11 cellular contexts compared by ENCODE assay signal in genomic region chr14:91375748-91376452, GRCh38. TPM values are rescaled to one million over a fixed set of nuclear protein-coding genes. Genes with fewer than 3 reads are reported as not detected.
DNase-seq lines count a peak whose midpoint lies in the region; ATAC-seq and TF ChIP-seq lines count a peak whose summit lies in the region.
"Had no signal": no experiment of that assay in that cellular context is flagged by ENCODE, and none has a peak within 500 bp of the region (broad histone marks: within the 10 kb centered on the region; RNA-seq: fewer than 3 reads in every experiment).

No MANE protein-coding gene starts in this region.

- H3K36me3 Mint-ChIP-seq in CD8-positive, alpha-beta memory T cell: peaks cover 0 to 50% (median 3%) of the 10 kb centered on the region in 3 donors
- H3K36me3 Mint-ChIP-seq in T-cell (peaks cover 3% of the 10 kb centered on the region), endodermal cell (ENCODE audit: low read depth) (peaks cover 5% of the 10 kb centered on the region)

- DNase-seq in CD8-positive, alpha-beta memory T cell: no peak
- no peak for DNase-seq in T-cell
- no peak for DNase-seq in endodermal cell
- no peak for DNase-seq in stimulated activated CD4-positive, alpha-beta T cell treated with anti-CD3 and anti-CD28 coated beads, Interleukin-4, amount 100 ng/mL, for 24 hours
- no peak for DNase-seq in DMS79 treated with DMSO at 0.1 percent for 48 hours (lab: John Stamatoyannopoulos, UW)
- no peak for DNase-seq in stimulated activated CD4-positive, alpha-beta T cell treated with anti-CD3 and anti-CD28 coated beads, Interleukin-12 subunit alpha, Interleukin-12 subunit beta, amount 100 ng/mL, for 4 hours
- no peak for DNase-seq in SKM-1 treated with dmso at 0.1 percent for 144 hours (lab: John Stamatoyannopoulos, UW; ENCODE audit: unreplicated experiment)
- DNase-seq: kidney glomerular epithelial cell had no signal

- CTCF ChIA-PET in CD8-positive, alpha-beta memory T cell (lab: Charles Lee): interaction anchor here (1.1 to 8.2 kb wide), 7 partner anchors 11 to 52 kb away, joined by 3 to 95 read pairs (median 4); partner anchors contain the start of gene CCDC88C
- CTCF ChIA-PET in T-cell (lab: Charles Lee): interaction anchor here in 1 of 2 donors (1.0 to 1.8 kb wide), 5 partner anchors 9 to 26 kb away, joined by 3 to 9 read pairs (median 5); no protein-coding TSS in a partner anchor

- H3K9me3 Mint-ChIP-seq in CD8-positive, alpha-beta memory T cell: no peaks in the 10 kb centered on the region
- no peaks in the 10 kb centered on the region for H3K9me3 Mint-ChIP-seq in T-cell
- H3K9me3 Mint-ChIP-seq in endodermal cell: no peaks in the 10 kb centered on the region

- peaks cover 94 to 100% (median 100%) of the 10 kb centered on the region in 3 donors for H3K4me1 Mint-ChIP-seq in CD8-positive, alpha-beta memory T cell
- H3K4me1 Mint-ChIP-seq in T-cell: peaks cover 97 to 100% (median 99%) of the 10 kb centered on the region in 3 donors
- H3K4me1 Mint-ChIP-seq in endodermal cell: peaks cover 52% of the 10 kb centered on the region

- no peaks in the 10 kb centered on the region for H3K27me3 Mint-ChIP-seq in CD8-positive, alpha-beta memory T cell
- H3K27me3 Mint-ChIP-seq in T-cell (no peaks in the 10 kb centered on the region), endodermal cell (ENCODE audit: insufficient read depth) (no peaks in the 10 kb centered on the region)

- no peaks in the 10 kb centered on the region for H3K27me3 ChIP-seq in BLaER1
- H3K27me3 ChIP-seq in CD8-positive, alpha-beta memory T cell (ENCODE audit: insufficient read depth, low read length, poor library complexity, severe bottlenecking): no peaks in the 10 kb centered on the region
- H3K27me3 ChIP-seq in endodermal cell (ENCODE audit: control insufficient read depth, insufficient read depth, low read length, poor library complexity, severe bottlenecking): no peaks in the 10 kb centered on the region

- H3K4me3 Mint-ChIP-seq in CD8-positive, alpha-beta memory T cell: peak overlapping the region in 6 of 7 donors; percentile 68 to 85 (median 74)
- peak overlapping the region; percentile 41 to 84 (median 72) for H3K4me3 Mint-ChIP-seq in T-cell
- H3K4me3 Mint-ChIP-seq in endodermal cell: no peak overlapping the region

- H3K4me3 ChIP-seq in BLaER1: peak overlapping the region; percentile 9; the same call in 1 of the 2 replicates
- peak overlapping the region; percentile 32 for H3K4me3 ChIP-seq in CD8-positive, alpha-beta memory T cell (ENCODE audit: low read length)
- H3K4me3 ChIP-seq in endodermal cell (ENCODE audit: low read length): no peak overlapping the region
- H3K4me3 ChIP-seq: thoracic aorta had no signal

- H3K27ac ChIP-seq in BLaER1 (peak overlapping the region; percentile 70), endodermal cell (ENCODE audit: low read depth, low read length) (peak overlapping the region; percentile 9)
- H3K27ac ChIP-seq in CD8-positive, alpha-beta memory T cell (ENCODE audit: low read depth, low read length): peak overlapping the region; percentile 27
- H3K27ac ChIP-seq: KMS-11, thoracic aorta had no signal

- peak overlapping the region; percentile 92 for H3K4me2 ChIP-seq in BLaER1
- H3K4me2 ChIP-seq: KMS-11 had no signal

- H4K20me1 ChIP-seq in BLaER1: peaks cover 99% of the 10 kb centered on the region

- peaks cover 15% of the 10 kb centered on the region for H3K36me3 ChIP-seq in BLaER1
- peaks cover 18% of the 10 kb centered on the region for H3K36me3 ChIP-seq in CD8-positive, alpha-beta memory T cell (ENCODE audit: insufficient read depth, low read length)
- no peaks in the 10 kb centered on the region for H3K36me3 ChIP-seq in endodermal cell (ENCODE audit: control insufficient read depth, insufficient read depth, low read length)
- H3K36me3 ChIP-seq: thoracic aorta had no signal

- ATAC-seq in T-cell (replicated peaks in 1 of 4): no peak

- 95% methylated on average over 21 to 24 of the region's 24 CpGs for WGBS in endodermal cell (ENCODE audit: insufficient coverage in 1 of 2, insufficient read length in 1 of 2), 2 experiments

- no peak for TF ChIP-seq CTCF in endodermal cell (conservative IDR thresholded peaks at IDR 0.05)

- H3K4me1 ChIP-seq in BLaER1: peaks cover 100% of the 10 kb centered on the region
- peaks cover 98% of the 10 kb centered on the region for H3K4me1 ChIP-seq in CD8-positive, alpha-beta memory T cell (ENCODE audit: insufficient read depth, low read length)
- H3K4me1 ChIP-seq in endodermal cell (ENCODE audit: control insufficient read depth, insufficient read depth, low read length): peaks cover 7% of the 10 kb centered on the region

- no peaks in the 10 kb centered on the region for H3K9me3 ChIP-seq in BLaER1
- no peaks in the 10 kb centered on the region for H3K9me3 ChIP-seq in CD8-positive, alpha-beta memory T cell (ENCODE audit: low read length)
- H3K9me3 ChIP-seq in endodermal cell (ENCODE audit: control insufficient read depth, low read length): no peaks in the 10 kb centered on the region
- H3K9me3 ChIP-seq: thoracic aorta had no signal

- POLR2A ChIA-PET in CD8-positive, alpha-beta memory T cell (lab: Charles Lee): interaction anchor here (0.9 to 3.1 kb wide), 6 partner anchors 9 to 54 kb away, joined by 3 to 17 read pairs (median 4); no protein-coding TSS in a partner anchor
- POLR2A ChIA-PET in T-cell (lab: Charles Lee): interaction anchor here in 1 of 2 donors (1.1 kb wide), 2 partner anchors 21 to 40 kb away, joined by 3 read pairs; no protein-coding TSS in a partner anchor

- peak overlapping the region; percentile 84 to 99 (median 95) for H3K27ac Mint-ChIP-seq in CD8-positive, alpha-beta memory T cell
- H3K27ac Mint-ChIP-seq in T-cell (peak overlapping the region; percentile 91 to 95), endodermal cell (peak overlapping the region; percentile 48)

- H3K9ac ChIP-seq in BLaER1 (peak overlapping the region; percentile 54; the same call in 1 of the 2 replicates), endodermal cell (ENCODE audit: extremely low read depth, low read length, poor library complexity, severe bottlenecking) (no peak overlapping the region)
- H3K9ac ChIP-seq: KMS-11 had no signal

RNA-seq across cellular contexts. Expression of gene CCDC88C, which starts 41.7 kb away (rescaled TPM):
- 10 to 100 TPM; 71.7 to 74.1 TPM for total RNA-seq in CD8-positive, alpha-beta memory T cell
- 42.3 TPM for polyA plus RNA-seq in CD8-positive, alpha-beta memory T cell
- total RNA-seq in T-cell (100 to 1,000 TPM; 260 to 368 (median 275) TPM), endodermal cell (10 to 100 TPM; 50.0 to 50.5 TPM)
- 26.5 TPM for polyA plus RNA-seq in endodermal cell (2013, experiment 1 of 2)
- 22.2 TPM for polyA plus RNA-seq in endodermal cell (2013, experiment 2 of 2)

Comparison
In these comparisons a context has a peak if more than half of its experiments do, and no peak if none do; other contexts are left out.
1. H3K27ac ChIP-seq: peak in every context shown above with its lines; median percentile 70 in BLaER1; 27 in CD8-positive, alpha-beta memory T cell; 9 in endodermal cell.